Comparison of ENCODE assay signal across 25 cellular contexts in the genomic region with DNA sequence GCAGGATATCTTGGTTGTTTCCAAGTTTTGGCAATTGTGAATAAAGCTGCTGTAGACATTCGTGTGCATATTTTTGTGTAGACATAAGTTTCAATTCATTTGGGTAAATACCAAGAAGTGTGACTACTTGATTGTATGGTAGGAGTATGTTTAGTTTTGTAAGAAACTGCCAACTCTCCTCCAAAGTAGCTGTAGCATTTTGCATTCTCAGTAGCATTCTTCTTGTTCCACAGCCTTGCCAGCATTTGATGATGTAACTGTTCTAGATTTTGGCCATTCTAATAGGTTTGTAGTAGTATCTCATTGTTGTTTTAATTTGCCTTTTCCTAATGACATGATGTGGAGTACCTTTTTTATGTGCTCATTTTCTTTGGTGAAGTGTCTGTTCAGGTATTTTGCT. TPM values are rescaled to one million over a fixed set of nuclear protein-coding genes. Genes with fewer than 3 reads are reported as not detected.
"Had no signal": no experiment of that assay in that cellular context is flagged by ENCODE, and none has a peak within 500 bp of the region (broad histone marks: within the 10 kb centered on the region; RNA-seq: fewer than 3 reads in every experiment).

No MANE protein-coding gene starts in this region.

- DNase-seq: cortex of kidney; dorsolateral prefrontal cortex; effector CD8-positive, alpha-beta T cell; foreskin keratinocyte; immature natural killer cell; kidney; left cardiac atrium; left ventricle myocardium inferior; mesenchymal stem cell; midbrain; nucleus accumbens; ovary; sigmoid colon; stimulated activated CD4-positive, alpha-beta T cell treated with anti-CD3 and anti-CD28 coated beads, Interleukin-2, amount 100 ng/mL, for 24 hours; stimulated activated CD4-positive, alpha-beta T cell treated with anti-CD3 and anti-CD28 coated beads, Interleukin-4, amount 100 ng/mL, for 4 hours; stimulated activated naive CD4-positive, alpha-beta T cell; tibial artery; upper lobe of right lung had no signal

- H3K9ac ChIP-seq: neural progenitor cell had no signal

- H3K27me3 ChIP-seq: dorsolateral prefrontal cortex, foreskin keratinocyte, neural progenitor cell, ovary, right atrium auricular region, sigmoid colon, suprapubic skin, tibial artery, upper lobe of right lung, vagina had no signal

- H3K4me1 ChIP-seq: left ventricle myocardium inferior, neural progenitor cell, right atrium auricular region, sigmoid colon, suprapubic skin, tibial artery, upper lobe of right lung, vagina had no signal

- H3K9me3 Mint-ChIP-seq: natural killer cell treated with Interleukin-12 subunit alpha and Interleukin-12 subunit beta and Interleukin-15 and Interleukin-18, amount 100 ng/mL, for 72 hours; neural progenitor cell had no signal

- ATAC-seq: foreskin keratinocyte; left cardiac atrium; natural killer cell treated with Interleukin-12 subunit alpha and Interleukin-12 subunit beta and Interleukin-15 and Interleukin-18, amount 100 ng/mL, for 72 hours; upper lobe of right lung had no signal

- H3K4me1 Mint-ChIP-seq: neural progenitor cell had no signal

- H3K4me3 ChIP-seq: dorsolateral prefrontal cortex, left ventricle myocardium inferior, lung, neural progenitor cell, ovary, right atrium auricular region, sigmoid colon, skin epidermis, suprapubic skin, tibial artery, upper lobe of right lung, vagina had no signal

- H3K27ac ChIP-seq: dorsolateral prefrontal cortex, foreskin keratinocyte, left ventricle myocardium inferior, neural progenitor cell, ovary, right atrium auricular region, sigmoid colon, skin epidermis, suprapubic skin, tibial artery, upper lobe of right lung, vagina had no signal

- H2AFZ ChIP-seq: neural progenitor cell had no signal

- H3K27ac Mint-ChIP-seq: immature natural killer cell; natural killer cell treated with Interleukin-12 subunit alpha and Interleukin-12 subunit beta and Interleukin-15 and Interleukin-18, amount 100 ng/mL, for 72 hours; neural progenitor cell had no signal

- H3K36me3 ChIP-seq: left ventricle myocardium inferior, neural progenitor cell, ovary, right atrium auricular region, sigmoid colon, suprapubic skin, tibial artery, upper lobe of right lung, vagina had no signal

- H3K4me2 ChIP-seq: neural progenitor cell had no signal

- H3K9me3 ChIP-seq: left ventricle myocardium inferior, ovary, sigmoid colon, suprapubic skin, tibial artery, upper lobe of right lung, vagina had no signal

- H3K36me3 Mint-ChIP-seq: natural killer cell treated with Interleukin-12 subunit alpha and Interleukin-12 subunit beta and Interleukin-15 and Interleukin-18, amount 100 ng/mL, for 72 hours; neural progenitor cell had no signal

- H3K4me3 Mint-ChIP-seq: immature natural killer cell; natural killer cell treated with Interleukin-12 subunit alpha and Interleukin-12 subunit beta and Interleukin-15 and Interleukin-18, amount 100 ng/mL, for 72 hours; neural progenitor cell had no signal

RNA-seq across cellular contexts. Expression of gene PLA2G4A, which starts 38.6 kb away (rescaled TPM):
- polyA plus RNA-seq: immature natural killer cell had no signal
